Comparison of ENCODE assay signal across 14 cellular contexts in genomic region chr22:39312410-39312809, GRCh38. TPM values are rescaled to one million over a fixed set of nuclear protein-coding genes. Genes with fewer than 3 reads are reported as not detected.
A peak's percentile ranks its signal among the peaks of the same experiment; 100 is the strongest.
DNase-seq lines count a peak whose midpoint lies in the region; ATAC-seq, FAIRE-seq and TF ChIP-seq lines count a peak whose summit lies in the region.
"Had no signal": no experiment of that assay in that cellular context is flagged by ENCODE, and none has a peak within 500 bp of the region (broad histone marks: within the 10 kb centered on the region; RNA-seq: fewer than 3 reads in every experiment).

No MANE protein-coding gene starts in this region.

- no peak for TF ChIP-seq POLR2A in suprapubic skin (IDR thresholded peaks at IDR 0.05)

- H3K4me3 ChIP-seq in GM23248: no peak overlapping the region
- no peak overlapping the region for H3K4me3 ChIP-seq in suprapubic skin
- H3K4me3 ChIP-seq: MG63, vagina had no signal

- H3K9me3 ChIP-seq in GM23248 (ENCODE audit: low read depth): no peaks in the 10 kb centered on the region
- H3K9me3 ChIP-seq in suprapubic skin: no peaks in the 10 kb centered on the region
- H3K9me3 ChIP-seq: MG63, vagina had no signal

- TF ChIP-seq EP300 in suprapubic skin (IDR thresholded peaks at IDR 0.05): no peak

- ATAC-seq in activated naive CD4-positive, alpha-beta T cell treated with anti-CD3 and anti-CD28 coated beads, Interleukin-2, amount 50 U/mL, for 72 hours: no peak
- ATAC-seq in effector memory CD8-positive, alpha-beta T cell (replicated peaks): no peak

- FAIRE-seq in D721Med (lab: Jason Lieb, UNC): no peak

- H3K4me1 ChIP-seq in GM23248 (ENCODE audit: insufficient read depth): peaks cover 33% of the 10 kb centered on the region
- H3K4me1 ChIP-seq in suprapubic skin: peaks cover 58% of the 10 kb centered on the region

- no peak overlapping the region for H3K4me3 Mint-ChIP-seq in activated naive CD4-positive, alpha-beta T cell treated with anti-CD3 and anti-CD28 coated beads, Interleukin-2, amount 10 ng/mL, durations not matched to agents 7 days and 5 days
- H3K4me3 Mint-ChIP-seq in neural crest cell: peak overlapping the region; percentile 100
- H3K4me3 Mint-ChIP-seq in effector memory CD8-positive, alpha-beta T cell: no peak overlapping the region

- peaks cover 39 to 40% of the 10 kb centered on the region in 2 donors for H3K36me3 Mint-ChIP-seq in activated naive CD4-positive, alpha-beta T cell treated with anti-CD3 and anti-CD28 coated beads, Interleukin-2, amount 50 U/mL, for 72 hours
- H3K36me3 Mint-ChIP-seq in activated naive CD4-positive, alpha-beta T cell treated with anti-CD3 and anti-CD28 coated beads, Interleukin-2, amount 10 ng/mL, durations not matched to agents 7 days and 5 days: peaks cover 57% of the 10 kb centered on the region
- H3K36me3 Mint-ChIP-seq in neural crest cell (ENCODE audit: low read depth): peaks cover 57% of the 10 kb centered on the region
- H3K36me3 Mint-ChIP-seq in effector memory CD8-positive, alpha-beta T cell (ENCODE audit: insufficient read depth): peaks cover 75% of the 10 kb centered on the region

- H3K79me2 ChIP-seq in GM23248 (ENCODE audit: insufficient read depth): peaks cover 43% of the 10 kb centered on the region

- peak overlapping the region; percentile 69 to 98 for H3K27ac Mint-ChIP-seq in activated naive CD4-positive, alpha-beta T cell treated with anti-CD3 and anti-CD28 coated beads, Interleukin-2, amount 50 U/mL, for 72 hours
- H3K27ac Mint-ChIP-seq in activated naive CD4-positive, alpha-beta T cell treated with anti-CD3 and anti-CD28 coated beads, Interleukin-2, amount 10 ng/mL, durations not matched to agents 7 days and 5 days: no peak overlapping the region
- no peak overlapping the region for H3K27ac Mint-ChIP-seq in neural crest cell (ENCODE audit: unreplicated experiment)
- H3K27ac Mint-ChIP-seq in effector memory CD8-positive, alpha-beta T cell: no peak overlapping the region

- H3F3A ChIP-seq in GM23248 (ENCODE audit: insufficient read depth): peaks cover 87% of the 10 kb centered on the region

- CTCF ChIA-PET in activated naive CD4-positive, alpha-beta T cell treated with anti-CD3 and anti-CD28 coated beads, Interleukin-2, amount 10 ng/mL, durations not matched to agents 7 days and 5 days (lab: Charles Lee): interaction anchor here (4.6 kb wide), 1 partner anchor 142 kb away, joined by 103 read pairs; no protein-coding TSS in a partner anchor

- H3K9me3 Mint-ChIP-seq in activated naive CD4-positive, alpha-beta T cell treated with anti-CD3 and anti-CD28 coated beads, Interleukin-2, amount 50 U/mL, for 72 hours: no peaks in the 10 kb centered on the region
- H3K9me3 Mint-ChIP-seq in activated naive CD4-positive, alpha-beta T cell treated with anti-CD3 and anti-CD28 coated beads, Interleukin-2, amount 10 ng/mL, durations not matched to agents 7 days and 5 days: no peaks in the 10 kb centered on the region
- no peaks in the 10 kb centered on the region for H3K9me3 Mint-ChIP-seq in neural crest cell
- no peaks in the 10 kb centered on the region for H3K9me3 Mint-ChIP-seq in effector memory CD8-positive, alpha-beta T cell

- H3K4me2 ChIP-seq in GM23248 (ENCODE audit: unreplicated experiment): no peak overlapping the region

- peak overlapping the region; percentile 19 for H3K27ac ChIP-seq in GM23248
- H3K27ac ChIP-seq in VCaP: peak overlapping the region; percentile 97
- H3K27ac ChIP-seq in suprapubic skin: no peak overlapping the region
- H3K27ac ChIP-seq: vagina had no signal

- peaks cover 33% of the 10 kb centered on the region for H3K4me1 Mint-ChIP-seq in activated naive CD4-positive, alpha-beta T cell treated with anti-CD3 and anti-CD28 coated beads, Interleukin-2, amount 10 ng/mL, durations not matched to agents 7 days and 5 days
- H3K4me1 Mint-ChIP-seq in neural crest cell: peaks cover 74% of the 10 kb centered on the region
- H3K4me1 Mint-ChIP-seq in effector memory CD8-positive, alpha-beta T cell (ENCODE audit: low read depth in 2 of 2): peaks cover 20 to 34% of the 10 kb centered on the region in 2 donors

- no peaks in the 10 kb centered on the region for H3K27me3 ChIP-seq in GM23248 (replicated peaks; ENCODE audit: insufficient read depth)
- no peaks in the 10 kb centered on the region for H3K27me3 ChIP-seq in suprapubic skin
- H3K27me3 ChIP-seq: MG63, vagina had no signal

- 71 to 76% methylated on average over 5 of the region's 5 CpGs for WGBS in GM23248 (ENCODE audit: low coverage in 1 of 2, low lambda C conversion rate in 2 of 2, missing lambda C conversion rate in 2 of 2), 2 experiments
- WGBS in suprapubic skin: 72% methylated on average over 5 of the region's 5 CpGs

- H3K9me2 ChIP-seq in GM23248 (ENCODE audit: insufficient read depth): no peaks in the 10 kb centered on the region

- no peak overlapping the region for H2AFZ ChIP-seq in GM23248

- H3K36me3 ChIP-seq in GM23248 (ENCODE audit: low read depth) (peaks cover 59% of the 10 kb centered on the region), suprapubic skin (peaks cover 56% of the 10 kb centered on the region)

- peaks cover 30% of the 10 kb centered on the region for H4K20me1 ChIP-seq in GM23248 (ENCODE audit: insufficient read depth)

- no peak for DNase-seq in activated naive CD4-positive, alpha-beta T cell treated with anti-CD3 and anti-CD28 coated beads, Interleukin-2, amount 50 U/mL, for 72 hours (ENCODE audit: low spot score in 2 of 2)
- no peak for DNase-seq in activated naive CD4-positive, alpha-beta T cell treated with anti-CD3 and anti-CD28 coated beads, Interleukin-2, amount 10 ng/mL, durations not matched to agents 7 days and 5 days
- DNase-seq in GM23248 (peak; percentile 29), neural crest cell (ENCODE audit: low read depth, low spot score) (no peak), suprapubic skin (ENCODE audit: low spot score in 2 of 2) (no peak), D721Med (ENCODE audit: insufficient read length, low spot score) (no peak)
- DNase-seq in effector memory CD8-positive, alpha-beta T cell: no peak
- DNase-seq: activated CD4-positive, CD25-positive, alpha-beta regulatory T cell treated with anti-CD3 and anti-CD28 coated beads, Interleukin-2, amount 50 U/mL, for 72 hours; GDM1; HCEC 1CT; NCI-H2081 treated with DMSO at 0.1 percent for 48 hours had no signal

- H3K9ac ChIP-seq in GM23248: no peak overlapping the region

- no peak for TF ChIP-seq CTCF in VCaP (conservative IDR thresholded peaks at IDR 0.05)
- TF ChIP-seq CTCF in neural crest cell (conservative IDR thresholded peaks at IDR 0.05): no peak
- TF ChIP-seq CTCF in suprapubic skin (IDR thresholded peaks at IDR 0.05): no peak
- no peak for TF ChIP-seq CTCF in D721Med (IDR thresholded peaks at IDR 0.05; ENCODE audit: insufficient read depth, missing control alignments)

- no peaks in the 10 kb centered on the region for H3K27me3 Mint-ChIP-seq in activated naive CD4-positive, alpha-beta T cell treated with anti-CD3 and anti-CD28 coated beads, Interleukin-2, amount 10 ng/mL, durations not matched to agents 7 days and 5 days
- H3K27me3 Mint-ChIP-seq in neural crest cell (ENCODE audit: low read depth): peaks cover 49% of the 10 kb centered on the region
- no peaks in the 10 kb centered on the region for H3K27me3 Mint-ChIP-seq in effector memory CD8-positive, alpha-beta T cell

- in situ Hi-C loops in GM23248 (cut with MboI): loop anchor here (25.0 kb wide), 1 partner anchor 300 kb away; the partner anchor contains the start of genes APOBEC3C and APOBEC3D

RNA-seq across cellular contexts. Expression of gene RPL3, which starts 7.0 kb away (rescaled TPM):
- total RNA-seq in activated naive CD4-positive, alpha-beta T cell treated with anti-CD3 and anti-CD28 coated beads, Interleukin-2, amount 50 U/mL, for 72 hours: 1,000 to 10,000 TPM; 2,348 to 3,152 TPM
- 1,555 and 2,353 TPM in 2 replicates for total RNA-seq in GM23248 (2014; rRNA removed; shearing (Covaris generic))
- polyA plus RNA-seq in GM23248 (2016; fragmentation: Nextera tagmentation; extraction: Ambion mirVana): 920 and 929 TPM in 2 replicates
- total RNA-seq in neural crest cell: 2,294 and 2,333 TPM in 2 replicates
- 1,000 to 10,000 TPM; 2,537 to 3,396 (median 3,080) TPM for total RNA-seq in suprapubic skin

RNA-seq across cellular contexts. Expression of gene SYNGR1, which starts 37.4 kb away (rescaled TPM):
- 1 to 10 TPM in 1 of 2 donors, under 1 TPM in 1; 0.46 to 1.2 TPM for total RNA-seq in activated naive CD4-positive, alpha-beta T cell treated with anti-CD3 and anti-CD28 coated beads, Interleukin-2, amount 50 U/mL, for 72 hours
- 5.2 and 6.1 TPM in 2 replicates for total RNA-seq in GM23248 (2014; rRNA removed; shearing (Covaris generic))
- polyA plus RNA-seq in GM23248 (2016; fragmentation: Nextera tagmentation; extraction: Ambion mirVana): 20.3 and 23.2 TPM in 2 replicates
- 30.0 and 30.4 TPM in 2 replicates for total RNA-seq in neural crest cell
- 10 to 100 TPM; 34.6 to 52.5 (median 44.3) TPM for total RNA-seq in suprapubic skin

Comparison
In these comparisons a context has a peak if more than half of its experiments do, and no peak if none do; other contexts are left out.
1. H3K27ac Mint-ChIP-seq: peak in activated naive CD4-positive, alpha-beta T cell treated with anti-CD3 and anti-CD28 coated beads, Interleukin-2, amount 50 U/mL, for 72 hours (2 of 2); none in activated naive CD4-positive, alpha-beta T cell treated with anti-CD3 and anti-CD28 coated beads, Interleukin-2, amount 10 ng/mL, durations not matched to agents 7 days and 5 days (single experiment), neural crest cell (single experiment) and effector memory CD8-positive, alpha-beta T cell (0 of 2).